ENCODE assay signal across 17 cellular contexts in the genomic region with DNA sequence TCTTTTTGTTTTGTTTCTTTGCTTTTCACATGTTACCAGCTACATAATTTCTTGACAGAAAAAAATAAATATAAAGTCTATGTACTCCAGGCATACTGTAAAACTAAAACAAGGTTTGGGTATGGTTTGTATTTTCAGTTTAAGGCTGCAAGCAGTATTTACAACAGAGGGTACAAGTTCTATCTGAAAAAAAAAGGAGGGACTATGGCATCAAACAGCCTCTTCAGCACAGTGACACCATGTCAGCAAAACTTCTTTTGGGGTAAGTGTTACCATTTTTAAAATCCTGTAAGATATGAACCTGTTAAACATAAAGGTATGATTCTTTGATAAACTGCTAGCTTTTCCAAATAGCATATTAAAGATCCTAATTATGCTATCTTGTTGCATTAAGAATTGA. TPM values are rescaled to one million over a fixed set of nuclear protein-coding genes. Genes with fewer than 3 reads are reported as not detected.
DNase-seq lines count a peak whose midpoint lies in the region; ATAC-seq and TF ChIP-seq lines count a peak whose summit lies in the region.
"Had no signal": no experiment of that assay in that cellular context is flagged by ENCODE, and none has a peak within 500 bp of the region (broad histone marks: within the 10 kb centered on the region; RNA-seq: fewer than 3 reads in every experiment).

No MANE protein-coding gene starts in this region.

- no peaks in the 10 kb centered on the region for H3K4me1 ChIP-seq in skeletal muscle tissue (ENCODE audit: control insufficient read depth in 3 of 3, insufficient read depth in 3 of 3, low read length in 3 of 3)
- H3K4me1 ChIP-seq: body of pancreas had no signal

- H3K27me3 Mint-ChIP-seq in activated naive CD4-positive, alpha-beta T cell treated with anti-CD3 and anti-CD28 coated beads for 36 hours (ENCODE audit: low read depth): no peaks in the 10 kb centered on the region
- H3K27me3 Mint-ChIP-seq: activated CD4-positive, alpha-beta memory T cell treated with anti-CD3 and anti-CD28 coated beads for 36 hours had no signal

- intact Hi-C loops in activated naive CD4-positive, alpha-beta T cell treated with anti-CD3 and anti-CD28 coated beads for 36 hours (cut with micrococcal nuclease): loop anchor here (2.0 to 5.0 kb wide), 3 partner anchors 48 to 396 kb away; partner anchors contain the start of gene SUPT3H

- CTCF ChIA-PET in activated naive CD4-positive, alpha-beta T cell treated with anti-CD3 and anti-CD28 coated beads for 36 hours (lab: Charles Lee): no interaction called here

- peaks cover 52% of the 10 kb centered on the region for H3K4me1 Mint-ChIP-seq in activated naive CD4-positive, alpha-beta T cell treated with anti-CD3 and anti-CD28 coated beads for 36 hours (ENCODE audit: low read depth)

- H3K9ac ChIP-seq in skeletal muscle tissue (ENCODE audit: low read depth in 1 of 3, low read length in 3 of 3): peak overlapping the region in 2 of 3 donors; percentile 0 to 44

- no peaks in the 10 kb centered on the region for H3K36me3 Mint-ChIP-seq in activated naive CD4-positive, alpha-beta T cell treated with anti-CD3 and anti-CD28 coated beads for 36 hours (ENCODE audit: low read depth)
- H3K36me3 Mint-ChIP-seq: activated CD4-positive, alpha-beta memory T cell treated with anti-CD3 and anti-CD28 coated beads for 36 hours had no signal

- ATAC-seq in SK-N-SH treated with all-trans-retinoic acid at 6 μM for 48 hours: peak; percentile 26; the same call in 2 of the 3 replicates
- ATAC-seq in GM19328 (IDR thresholded peaks at IDR 0.05; ENCODE audit: unreplicated experiment): no peak
- ATAC-seq: body of pancreas had no signal

- peak overlapping the region; percentile 36 for H3K4me3 ChIP-seq in fibroblast of pulmonary artery (replicated peaks; ENCODE audit: low read depth, low read length)
- H3K4me3 ChIP-seq in skeletal muscle tissue (ENCODE audit: low read length in 3 of 3): peak overlapping the region; percentile 23 to 40 (median 38)
- H3K4me3 ChIP-seq: body of pancreas had no signal

- H3K27ac ChIP-seq in skeletal muscle tissue (ENCODE audit: low read depth, low read length): no peak overlapping the region
- H3K27ac ChIP-seq: body of pancreas, neutrophil had no signal

- no peaks in the 10 kb centered on the region for H3K9me3 Mint-ChIP-seq in activated naive CD4-positive, alpha-beta T cell treated with anti-CD3 and anti-CD28 coated beads for 36 hours
- H3K9me3 Mint-ChIP-seq: activated CD4-positive, alpha-beta memory T cell treated with anti-CD3 and anti-CD28 coated beads for 36 hours had no signal

- H3K4me3 Mint-ChIP-seq in activated naive CD4-positive, alpha-beta T cell treated with anti-CD3 and anti-CD28 coated beads for 36 hours: peak overlapping the region; percentile 72
- H3K4me3 Mint-ChIP-seq: activated CD4-positive, alpha-beta memory T cell treated with anti-CD3 and anti-CD28 coated beads for 36 hours had no signal

- no peak for DNase-seq in activated naive CD4-positive, alpha-beta T cell treated with anti-CD3 and anti-CD28 coated beads for 36 hours
- no peak for DNase-seq in activated naive CD4-positive, alpha-beta T cell treated with anti-CD3 and anti-CD28 coated beads, Interleukin-2, amount 50 U/mL, for 16 hours
- DNase-seq in fibroblast of pulmonary artery (ENCODE audit: low read depth) (no peak), anterior cingulate cortex (lab: John Stamatoyannopoulos, UW) (no peak)
- DNase-seq in stimulated activated CD4-positive, alpha-beta T cell treated with anti-CD3 and anti-CD28 coated beads, Interleukin-2, amount 100 ng/mL, for 24 hours: no peak
- DNase-seq: activated CD4-positive, alpha-beta memory T cell treated with anti-CD3 and anti-CD28 coated beads for 36 hours; AML-193; body of pancreas; erythroblast; NCI-H1092 treated with DMSO at 0.1 percent for 48 hours; NCI-H510A; SHP77 treated with DMSO at 0.1 percent for 48 hours; stimulated activated CD4-positive, alpha-beta T cell treated with anti-CD3 and anti-CD28 coated beads, Interleukin-4, amount 100 ng/mL, for 1 hour had no signal

- no peak overlapping the region for H3K27ac Mint-ChIP-seq in activated naive CD4-positive, alpha-beta T cell treated with anti-CD3 and anti-CD28 coated beads for 36 hours
- H3K27ac Mint-ChIP-seq: activated CD4-positive, alpha-beta memory T cell treated with anti-CD3 and anti-CD28 coated beads for 36 hours had no signal

- H3K36me3 ChIP-seq in skeletal muscle tissue (ENCODE audit: control insufficient read depth in 3 of 3, insufficient read depth in 3 of 3, low read length in 3 of 3): no peaks in the 10 kb centered on the region
- H3K36me3 ChIP-seq: neutrophil had no signal

- H3K27me3 ChIP-seq in skeletal muscle tissue (ENCODE audit: control insufficient read depth in 3 of 3, insufficient read depth in 3 of 3, low read length in 3 of 3): no peaks in the 10 kb centered on the region
- H3K27me3 ChIP-seq: body of pancreas, neutrophil had no signal

- TF ChIP-seq CTCF in fibroblast of pulmonary artery (IDR thresholded peaks at IDR 0.05; ENCODE audit: low read length, missing control alignments): no peak

- H3K9me3 ChIP-seq in skeletal muscle tissue (ENCODE audit: control insufficient read depth in 3 of 3, low read length in 3 of 3): no peaks in the 10 kb centered on the region
- H3K9me3 ChIP-seq: body of pancreas, neutrophil had no signal

TF ChIP-seq in SK-N-SH treated with all-trans-retinoic acid at 6 μM for 48 hours, 23 proteins besides CTCF, POLR2A, EP300 and RAD21:
- TF ChIP-seq CSDC2 (CRISPR knock-in tag; IDR thresholded peaks at IDR 0.05) (no peak), PPARA (CRISPR knock-in tag; IDR thresholded peaks at IDR 0.05; ENCODE audit: borderline replicate concordance) (no peak), ZC3H10 (CRISPR knock-in tag; IDR thresholded peaks at IDR 0.05) (no peak), ZFP3 (CRISPR knock-in tag; IDR thresholded peaks at IDR 0.05) (no peak)
- TF ChIP-seq, protein P1, sequence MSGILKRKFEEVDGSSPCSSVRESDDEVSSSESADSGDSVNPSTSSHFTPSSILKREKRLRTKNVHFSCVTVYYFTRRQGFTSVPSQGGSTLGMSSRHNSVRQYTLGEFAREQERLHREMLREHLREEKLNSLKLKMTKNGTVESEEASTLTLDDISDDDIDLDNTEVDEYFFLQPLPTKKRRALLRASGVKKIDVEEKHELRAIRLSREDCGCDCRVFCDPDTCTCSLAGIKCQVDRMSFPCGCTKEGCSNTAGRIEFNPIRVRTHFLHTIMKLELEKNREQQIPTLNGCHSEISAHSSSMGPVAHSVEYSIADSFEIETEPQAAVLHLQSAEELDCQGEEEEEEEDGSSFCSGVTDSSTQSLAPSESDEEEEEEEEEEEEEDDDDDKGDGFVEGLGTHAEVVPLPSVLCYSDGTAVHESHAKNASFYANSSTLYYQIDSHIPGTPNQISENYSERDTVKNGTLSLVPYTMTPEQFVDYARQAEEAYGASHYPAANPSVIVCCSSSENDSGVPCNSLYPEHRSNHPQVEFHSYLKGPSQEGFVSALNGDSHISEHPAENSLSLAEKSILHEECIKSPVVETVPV (CRISPR knock-in tag; IDR thresholded peaks at IDR 0.05): no peak

RNA-seq across cellular contexts. Expression of gene RUNX2, which starts 0.4 kb away (rescaled TPM):
- total RNA-seq in activated naive CD4-positive, alpha-beta T cell treated with anti-CD3 and anti-CD28 coated beads for 36 hours: 1 to 10 TPM; 3.1 to 3.6 TPM
- total RNA-seq in skeletal muscle tissue: 0.52 TPM

RNA-seq across cellular contexts. Expression of gene SUPT3H, which starts 49.2 kb away (rescaled TPM):
- 10 to 100 TPM; 15.7 to 17.9 TPM for total RNA-seq in activated naive CD4-positive, alpha-beta T cell treated with anti-CD3 and anti-CD28 coated beads for 36 hours
- 9.9 TPM for total RNA-seq in skeletal muscle tissue
